17 cellular contexts compared by ENCODE assay signal in the genomic region with DNA sequence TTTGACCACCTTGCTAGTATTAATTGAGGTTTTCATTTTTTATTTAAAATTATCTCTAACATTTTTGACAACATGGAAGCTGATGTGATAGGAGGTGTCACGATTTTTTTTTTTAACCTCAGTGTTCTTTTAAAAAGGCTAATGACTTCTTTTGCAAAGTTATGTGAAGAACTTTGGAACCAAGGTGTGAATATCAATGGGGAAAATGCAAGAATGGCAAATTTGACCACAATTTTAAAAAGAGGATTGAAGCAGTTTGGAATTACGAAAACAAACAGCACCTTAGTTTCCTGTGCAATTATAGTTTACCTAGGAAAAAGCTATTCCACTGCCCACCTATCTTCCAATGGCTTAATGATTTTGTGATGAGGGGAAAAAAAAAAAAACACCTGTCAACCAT.
DNase-seq lines count a peak whose midpoint lies in the region; ATAC-seq, FAIRE-seq and TF ChIP-seq lines count a peak whose summit lies in the region.
"Had no signal": no experiment of that assay in that cellular context is flagged by ENCODE, and none has a peak within 500 bp of the region (broad histone marks: within the 10 kb centered on the region; RNA-seq: fewer than 3 reads in every experiment).

No MANE protein-coding gene starts in this region.

- H3K4me3 ChIP-seq in HepG2 (replicated peaks in 1 of 3; ENCODE audit: insufficient read depth in 1 of 3, low read depth in 2 of 3, low read length in 3 of 3), result no peak overlapping the region
- no peak overlapping the region for H3K4me3 ChIP-seq in right lobe of liver
- H3K4me3 ChIP-seq in iPS-18a (ENCODE audit: low read length), result no peak overlapping the region
- no peak overlapping the region for H3K4me3 ChIP-seq in smooth muscle cell
- H3K4me3 ChIP-seq: BLaER1 had no signal

- H3K36me3 ChIP-seq in HepG2 (replicated peaks in 1 of 2; ENCODE audit: control insufficient read depth in 1 of 2, insufficient read depth in 2 of 2, low read length in 2 of 2) (0 out of 5 replicates have a peak, but pooled peaks cover 0 to 4% of the 10 kb centered on the region in 2 experiments), right lobe of liver (no peaks in the 10 kb centered on the region), KOPT-K1 (ENCODE audit: insufficient read depth, low read length) (no peaks in the 10 kb centered on the region), iPS-18a (ENCODE audit: control insufficient read depth, low read depth, low read length) (no peaks in the 10 kb centered on the region), smooth muscle cell (ENCODE audit: low read depth) (no peaks in the 10 kb centered on the region)

- no peak for TF ChIP-seq RAD21 in HepG2 (CRISPR knock-in tag; IDR thresholded peaks at IDR 0.05)

- no peak overlapping the region for H3K9ac ChIP-seq in HepG2 (ENCODE audit: insufficient read depth, low read depth, low read length)
- peak overlapping the region; percentile 8 for H3K9ac ChIP-seq in iPS-18a (ENCODE audit: low read length)
- no peak overlapping the region for H3K9ac ChIP-seq in smooth muscle cell (ENCODE audit: low read depth)
- H3K9ac ChIP-seq: BLaER1 had no signal

- in situ Hi-C loops in HepG2 (cut with HindIII; ENCODE audit: extremely low pct_ligation_motif_present, low pct_unique_long_range_greater_than_20kb), result no loop called here

- 85% methylated on average over 2 of the region's 2 CpGs for WGBS in HepG2 (ENCODE audit: low lambda C conversion rate)
- WGBS in right lobe of liver (ENCODE audit: insufficient coverage, low coverage, low lambda C conversion rate, missing lambda C conversion rate), result 87% methylated on average over 2 of the region's 2 CpGs
- WGBS in smooth muscle cell (ENCODE audit: low lambda C conversion rate), result 72% methylated on average over 2 of the region's 2 CpGs

- CTCF ChIA-PET in HepG2 (lab: Yijun Ruan, JAX; ENCODE audit: low intra/inter-chr PET ratio, low total read pairs), result no interaction called here

- H3K9me3 ChIP-seq in HepG2 (ENCODE audit: low read length) (no peaks in the 10 kb centered on the region), right lobe of liver (no peaks in the 10 kb centered on the region), KOPT-K1 (ENCODE audit: insufficient read depth, low read length, poor library complexity, severe bottlenecking) (no peaks in the 10 kb centered on the region), iPS-18a (ENCODE audit: control insufficient read depth, low read depth, low read length) (no peaks in the 10 kb centered on the region), smooth muscle cell (replicated peaks; ENCODE audit: low read depth) (no peaks in the 10 kb centered on the region)
- H3K9me3 ChIP-seq: BLaER1, Caco-2 had no signal

- H3K27me3 ChIP-seq in HepG2 (ENCODE audit: control insufficient read depth in 1 of 2, insufficient read depth in 2 of 2, low read length in 2 of 2) (no peaks in the 10 kb centered on the region), right lobe of liver (no peaks in the 10 kb centered on the region), iPS-18a (ENCODE audit: control insufficient read depth, insufficient read depth, low read length) (no peaks in the 10 kb centered on the region), smooth muscle cell (ENCODE audit: low read depth) (no peaks in the 10 kb centered on the region)
- H3K27me3 ChIP-seq: BLaER1 had no signal

- H3K4me2 ChIP-seq in HepG2 (ENCODE audit: low read depth, low read length), result no peak overlapping the region; the same call in 1 of the 2 replicates
- H3K4me2 ChIP-seq in smooth muscle cell, result peak overlapping the region; percentile 4
- H3K4me2 ChIP-seq: BLaER1 had no signal

- H3K79me2 ChIP-seq in HepG2 (ENCODE audit: insufficient read depth, low read length) (no peaks in the 10 kb centered on the region), smooth muscle cell (ENCODE audit: low read depth) (no peaks in the 10 kb centered on the region)

- peaks cover 42% of the 10 kb centered on the region for H3K4me1 ChIP-seq in HepG2 (ENCODE audit: insufficient read depth, low read length)
- no peaks in the 10 kb centered on the region for H3K4me1 ChIP-seq in right lobe of liver
- peaks cover 27% of the 10 kb centered on the region for H3K4me1 ChIP-seq in iPS-18a (ENCODE audit: control insufficient read depth, low read depth, low read length)
- peaks cover 11% of the 10 kb centered on the region for H3K4me1 ChIP-seq in smooth muscle cell (ENCODE audit: low read depth)

- peak overlapping the region; percentile 74 for H3K27ac ChIP-seq in HepG2 (ENCODE audit: extremely low read length, insufficient read depth, low read length)
- H3K27ac ChIP-seq in right lobe of liver, result no peak overlapping the region
- H3K27ac ChIP-seq in KOPT-K1 (ENCODE audit: low read depth, low read length, poor library complexity, severe bottlenecking), result peak overlapping the region; percentile 84
- peak overlapping the region; percentile 45 for H3K27ac ChIP-seq in iPS-18a (ENCODE audit: low read length)
- H3K27ac ChIP-seq in smooth muscle cell (ENCODE audit: low read depth), result no peak overlapping the region
- H3K27ac ChIP-seq: 22Rv1, BLaER1, HL-60 had no signal

- no peaks in the 10 kb centered on the region for H4K20me1 ChIP-seq in HepG2 (ENCODE audit: insufficient read depth, low read length)
- H4K20me1 ChIP-seq in smooth muscle cell (ENCODE audit: low read depth), result no peaks in the 10 kb centered on the region
- H4K20me1 ChIP-seq: BLaER1 had no signal

- TF ChIP-seq POLR2A in HepG2 (IDR thresholded peaks at IDR 0.05; ENCODE audit: insufficient read depth in 1 of 2, low read depth in 2 of 2, low read length in 2 of 2) (no peak), right lobe of liver (IDR thresholded peaks at IDR 0.05) (no peak)

- intact Hi-C loops in HepG2 (cut with micrococcal nuclease; ENCODE audit: unreplicated experiment) (no loop called here), right lobe of liver (cut with DNase I) (no loop called here)

- no TSS peak for BruUV-seq in HepG2 (replicated peaks; lab: Mats Ljungman, UMichigan)

- TF ChIP-seq CTCF in HepG2 (CRISPR knock-in tag; IDR thresholded peaks at IDR 0.05), result no peak
- TF ChIP-seq CTCF in right lobe of liver (IDR thresholded peaks at IDR 0.05), result no peak
- TF ChIP-seq CTCF in smooth muscle cell (IDR thresholded peaks at IDR 0.05; ENCODE audit: borderline replicate concordance, insufficient read depth, poor library complexity, severe bottlenecking), result no peak

- FAIRE-seq in HepG2 (lab: Jason Lieb, UNC), result no peak
- FAIRE-seq: GM19239 had no signal

- no peaks in the 10 kb centered on the region for H3F3A ChIP-seq in smooth muscle cell (ENCODE audit: low read depth)

- no peak for DNase-seq in HepG2 (ENCODE audit: low spot score)
- no peak for DNase-seq in right lobe of liver
- DNase-seq in smooth muscle cell (lab: John Stamatoyannopoulos, UW; ENCODE audit: unreplicated experiment), result no peak
- DNase-seq in NCI-H146 treated with DMSO at 0.1 percent for 48 hours (lab: John Stamatoyannopoulos, UW; ENCODE audit: unreplicated experiment), result no peak
- DNase-seq: AML-193; CD8-positive, alpha-beta memory T cell; GF-D8; H7 had no signal

- no peak overlapping the region for H2AFZ ChIP-seq in HepG2 (ENCODE audit: low read length)
- no peak overlapping the region for H2AFZ ChIP-seq in smooth muscle cell (ENCODE audit: low read depth)

- TF ChIP-seq EP300 in HepG2 (IDR thresholded peaks at IDR 0.05; ENCODE audit: low read depth in 2 of 2, low read length in 2 of 2) (no peak), HepG2 (CRISPR knock-in tag; IDR thresholded peaks at IDR 0.05; ENCODE audit: borderline replicate concordance) (no peak)

- ATAC-seq in HepG2 (no peak), right lobe of liver (no peak), HG03159 (IDR thresholded peaks at IDR 0.05; ENCODE audit: unreplicated experiment) (no peak), HG03432 (IDR thresholded peaks at IDR 0.05; ENCODE audit: unreplicated experiment) (no peak)

- POLR2A ChIA-PET in HepG2 (lab: Yijun Ruan, JAX), result no interaction called here

TF ChIP-seq in HepG2, 621 proteins besides CTCF, POLR2A, EP300 and RAD21:
- peak; percentile 52; the same call in 1 of the 2 replicates for TF ChIP-seq MAFF (IDR thresholded peaks at IDR 0.05; ENCODE audit: low read depth, low read length)
- peak; percentile 63 to 67 for TF ChIP-seq MAFK (conservative IDR thresholded peaks at IDR 0.05 in 1 of 2, IDR thresholded peaks at IDR 0.05 in 1 of 2; ENCODE audit: low read length in 2 of 2)
- TF ChIP-seq ZNF331 (CRISPR knock-in tag; IDR thresholded peaks at IDR 0.05), result no peak

Comparison
In these comparisons a context has a peak if more than half of its experiments do, and no peak if none do; other contexts are left out.
1. H3K27ac ChIP-seq: peak in HepG2 (single experiment), KOPT-K1 (single experiment) and iPS-18a (single experiment); none in right lobe of liver (0 of 3) and smooth muscle cell (single experiment).